In the genomic region with DNA sequence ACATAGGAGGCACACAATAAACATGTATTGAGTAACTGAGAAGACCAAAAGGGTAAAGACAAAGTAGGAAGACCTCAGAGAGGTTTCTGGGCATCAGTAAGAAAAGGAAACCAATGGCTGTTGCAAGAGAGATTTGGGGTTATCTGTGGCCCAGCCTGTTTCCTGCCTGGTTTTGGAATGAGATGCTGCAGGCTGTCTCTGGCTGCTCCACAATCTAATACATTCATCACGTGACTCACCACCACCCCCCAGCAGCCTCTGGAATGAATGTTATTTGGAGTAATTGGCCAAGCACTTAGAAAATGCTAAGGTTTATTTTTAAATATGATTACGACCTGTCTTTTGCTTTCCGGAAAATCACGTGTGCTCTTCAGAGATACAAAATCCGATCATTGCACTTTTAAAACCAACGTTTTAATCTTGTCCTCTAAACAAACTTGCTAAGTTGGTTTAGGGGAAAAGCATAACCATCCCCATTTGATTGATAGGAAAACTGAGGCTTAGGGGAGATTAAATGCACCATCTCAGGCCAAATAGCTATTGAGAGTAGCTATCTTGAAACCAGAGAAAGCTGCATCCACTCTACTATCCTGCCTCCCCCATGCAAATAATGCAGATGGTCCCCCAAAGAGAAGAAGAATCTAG, we compare ENCODE assay signal across 9 cellular contexts.
DNase-seq lines count a peak whose midpoint lies in the region; ATAC-seq and TF ChIP-seq lines count a peak whose summit lies in the region.
"Had no signal": no experiment of that assay in that cellular context is flagged by ENCODE, and none has a peak within 500 bp of the region (broad histone marks: within the 10 kb centered on the region; RNA-seq: fewer than 3 reads in every experiment).

No MANE protein-coding gene starts in this region.

- no peak overlapping the region for H3K9ac ChIP-seq in Loucy (ENCODE audit: low read depth, low read length, poor library complexity, severe bottlenecking)

- H3K4me1 ChIP-seq in Loucy (ENCODE audit: insufficient read depth, low read length, poor library complexity, severe bottlenecking): peaks cover 7% of the 10 kb centered on the region
- H3K4me1 ChIP-seq in right lobe of liver: no peaks in the 10 kb centered on the region

- H3K4me2 ChIP-seq in Loucy (ENCODE audit: low read depth, low read length, poor library complexity, severe bottlenecking): peak overlapping the region; percentile 28

- ATAC-seq in right lobe of liver (peak; percentile 45 to 59 (median 55)), GM21723 (IDR thresholded peaks at IDR 0.05; ENCODE audit: unreplicated experiment) (no peak)

- H3K79me2 ChIP-seq in Loucy (ENCODE audit: insufficient read depth, low read length): no peaks in the 10 kb centered on the region

- no peak overlapping the region for H2AFZ ChIP-seq in Loucy (ENCODE audit: low read length)

- no peak for TF ChIP-seq CTCF in BJ (IDR thresholded peaks at IDR 0.05; ENCODE audit: insufficient read depth, low read depth, low read length)
- TF ChIP-seq CTCF in Loucy (conservative IDR thresholded peaks at IDR 0.05; ENCODE audit: low read length): no peak
- no peak for TF ChIP-seq CTCF in astrocyte of the cerebellum (IDR thresholded peaks at IDR 0.05; ENCODE audit: low read depth, low read length, missing control alignments)
- TF ChIP-seq CTCF in right lobe of liver (IDR thresholded peaks at IDR 0.05): no peak

- H3F3A ChIP-seq in Loucy (ENCODE audit: low read depth): no peaks in the 10 kb centered on the region

- intact Hi-C loops in right lobe of liver (cut with DNase I): no loop called here

- in situ Hi-C loops in astrocyte of the cerebellum (cut with HindIII; ENCODE audit: low sequenced_read_pairs): loop anchor here (5.0 kb wide), 1 partner anchor 78 kb away; no protein-coding TSS in a partner anchor

- no peaks in the 10 kb centered on the region for H4K20me1 ChIP-seq in Loucy (ENCODE audit: insufficient read depth, low read length, poor library complexity, severe bottlenecking)

- no peaks in the 10 kb centered on the region for H3K36me3 ChIP-seq in BJ (ENCODE audit: control insufficient read depth, insufficient read depth, low read length)
- no peaks in the 10 kb centered on the region for H3K36me3 ChIP-seq in Loucy (ENCODE audit: insufficient read depth, low read length)
- no peaks in the 10 kb centered on the region for H3K36me3 ChIP-seq in right lobe of liver

- TF ChIP-seq POLR2A in right lobe of liver (IDR thresholded peaks at IDR 0.05): no peak

- POLR2A ChIA-PET in BJ (lab: Charles Lee): no interaction called here

- H3K9me2 ChIP-seq in Loucy (replicated peaks; ENCODE audit: low read depth, low read length): no peaks in the 10 kb centered on the region

- whole genome bisulfite sequencing in right lobe of liver (ENCODE audit: insufficient coverage, low coverage, low lambda C conversion rate, missing lambda C conversion rate): 25% methylated on average over 6 of the region's 6 CpGs

- H3K27me3 ChIP-seq in BJ (ENCODE audit: control insufficient read depth, insufficient read depth, low read length) (no peaks in the 10 kb centered on the region), Loucy (ENCODE audit: insufficient read depth, low read length, poor library complexity, severe bottlenecking) (no peaks in the 10 kb centered on the region), right lobe of liver (no peaks in the 10 kb centered on the region)

- no peak overlapping the region for H3K4me3 ChIP-seq in BJ (ENCODE audit: low read depth, low read length)
- no peak overlapping the region for H3K4me3 ChIP-seq in Loucy (ENCODE audit: low read length, poor library complexity, severe bottlenecking)
- no peak overlapping the region for H3K4me3 ChIP-seq in astrocyte of the cerebellum (ENCODE audit: low read depth, low read length)
- H3K4me3 ChIP-seq in right lobe of liver: no peak overlapping the region

- H3K27ac ChIP-seq in right lobe of liver: peak overlapping the region in 1 of 3 donors; percentile 10

- CTCF ChIA-PET in BJ (lab: Yijun Ruan, JAX): interaction anchor here (0.6 to 1.4 kb wide), 2 partner anchors 15 to 307 kb away, joined by 3 read pairs; no protein-coding TSS in a partner anchor

- H3K9me3 ChIP-seq in Loucy (ENCODE audit: insufficient read depth, low read depth, low read length) (no peaks in the 10 kb centered on the region), right lobe of liver (no peaks in the 10 kb centered on the region)

- DNase-seq in BJ (ENCODE audit: low read depth) (peak; percentile 84), astrocyte of the cerebellum (ENCODE audit: low read depth) (peak; percentile 62), right lobe of liver (no peak), DMS79 (lab: John Stamatoyannopoulos, UW) (no peak), NCI-H1417 treated with DMSO at 0.1 percent for 48 hours (lab: John Stamatoyannopoulos, UW) (no peak), NCI-H69 (lab: John Stamatoyannopoulos, UW) (no peak)
- DNase-seq: NCI-H187 treated with DMSO at 0.1 percent for 48 hours had no signal

Comparison
In these comparisons a context has a peak if more than half of its experiments do, and no peak if none do; other contexts are left out.
1. DNase-seq: peak in BJ (single experiment) and astrocyte of the cerebellum (single experiment); none in right lobe of liver (0 of 3), DMS79 (single experiment), NCI-H1417 treated with DMSO at 0.1 percent for 48 hours (single experiment) and NCI-H69 (single experiment).